1 cellular context compared by ENCODE assay signal in the genomic region with DNA sequence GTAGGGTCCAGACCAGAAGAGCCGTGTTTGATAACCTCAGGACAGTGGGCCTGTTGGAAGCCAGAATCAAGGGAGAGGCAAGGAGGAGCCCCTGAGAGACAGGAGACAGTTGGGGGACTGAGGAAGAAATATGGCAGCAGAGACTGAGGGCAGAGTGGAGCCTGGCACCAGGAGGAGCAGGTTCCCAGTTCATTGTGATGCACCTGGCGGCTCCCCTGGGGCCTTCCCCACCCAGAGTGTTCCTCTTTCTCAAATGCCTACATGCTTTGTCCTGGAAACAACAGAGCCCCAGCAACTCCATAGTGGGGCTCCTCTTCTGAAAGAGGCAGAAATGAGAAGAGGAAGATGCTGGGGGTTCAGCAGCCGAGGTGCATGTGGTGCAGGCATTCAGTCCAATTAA.
TF ChIP-seq lines count a peak whose summit lies in the region.

No MANE protein-coding gene starts in this region.

TF ChIP-seq in WTC11, 78 proteins besides CTCF, POLR2A, EP300 and RAD21 (continued from another document):
- TF ChIP-seq GTF2I (CRISPR knock-in tag; conservative IDR thresholded peaks at IDR 0.05): no peak
- TF ChIP-seq, protein P1, sequence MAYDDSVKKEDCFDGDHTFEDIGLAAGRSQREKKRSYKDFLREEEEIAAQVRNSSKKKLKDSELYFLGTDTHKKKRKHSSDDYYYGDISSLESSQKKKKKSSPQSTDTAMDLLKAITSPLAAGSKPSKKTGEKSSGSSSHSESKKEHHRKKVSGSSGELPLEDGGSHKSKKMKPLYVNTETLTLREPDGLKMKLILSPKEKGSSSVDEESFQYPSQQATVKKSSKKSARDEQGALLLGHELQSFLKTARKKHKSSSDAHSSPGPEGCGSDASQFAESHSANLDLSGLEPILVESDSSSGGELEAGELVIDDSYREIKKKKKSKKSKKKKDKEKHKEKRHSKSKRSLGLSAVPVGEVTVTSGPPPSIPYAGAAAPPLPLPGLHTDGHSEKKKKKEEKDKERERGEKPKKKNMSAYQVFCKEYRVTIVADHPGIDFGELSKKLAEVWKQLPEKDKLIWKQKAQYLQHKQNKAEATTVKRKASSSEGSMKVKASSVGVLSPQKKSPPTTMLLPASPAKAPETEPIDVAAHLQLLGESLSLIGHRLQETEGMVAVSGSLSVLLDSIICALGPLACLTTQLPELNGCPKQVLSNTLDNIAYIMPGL (CRISPR knock-in tag; IDR thresholded peaks at IDR 0.05): no peak
- TF ChIP-seq, protein P2, sequence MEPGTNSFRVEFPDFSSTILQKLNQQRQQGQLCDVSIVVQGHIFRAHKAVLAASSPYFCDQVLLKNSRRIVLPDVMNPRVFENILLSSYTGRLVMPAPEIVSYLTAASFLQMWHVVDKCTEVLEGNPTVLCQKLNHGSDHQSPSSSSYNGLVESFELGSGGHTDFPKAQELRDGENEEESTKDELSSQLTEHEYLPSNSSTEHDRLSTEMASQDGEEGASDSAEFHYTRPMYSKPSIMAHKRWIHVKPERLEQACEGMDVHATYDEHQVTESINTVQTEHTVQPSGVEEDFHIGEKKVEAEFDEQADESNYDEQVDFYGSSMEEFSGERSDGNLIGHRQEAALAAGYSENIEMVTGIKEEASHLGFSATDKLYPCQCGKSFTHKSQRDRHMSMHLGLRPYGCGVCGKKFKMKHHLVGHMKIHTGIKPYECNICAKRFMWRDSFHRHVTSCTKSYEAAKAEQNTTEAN (CRISPR knock-in tag; IDR thresholded peaks at IDR 0.05): peak; percentile 71; the same call in 1 of the 2 replicates
- TF ChIP-seq, protein P3, sequence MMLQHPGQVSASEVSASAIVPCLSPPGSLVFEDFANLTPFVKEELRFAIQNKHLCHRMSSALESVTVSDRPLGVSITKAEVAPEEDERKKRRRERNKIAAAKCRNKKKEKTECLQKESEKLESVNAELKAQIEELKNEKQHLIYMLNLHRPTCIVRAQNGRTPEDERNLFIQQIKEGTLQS (CRISPR knock-in tag; conservative IDR thresholded peaks at IDR 0.05): no peak
- TF ChIP-seq FOXJ3 (CRISPR knock-in tag; IDR thresholded peaks at IDR 0.05; ENCODE audit: borderline replicate concordance): no peak
- no peak for TF ChIP-seq ZNF396 (CRISPR knock-in tag; IDR thresholded peaks at IDR 0.05; ENCODE audit: borderline replicate concordance)
- TF ChIP-seq, protein P4, sequence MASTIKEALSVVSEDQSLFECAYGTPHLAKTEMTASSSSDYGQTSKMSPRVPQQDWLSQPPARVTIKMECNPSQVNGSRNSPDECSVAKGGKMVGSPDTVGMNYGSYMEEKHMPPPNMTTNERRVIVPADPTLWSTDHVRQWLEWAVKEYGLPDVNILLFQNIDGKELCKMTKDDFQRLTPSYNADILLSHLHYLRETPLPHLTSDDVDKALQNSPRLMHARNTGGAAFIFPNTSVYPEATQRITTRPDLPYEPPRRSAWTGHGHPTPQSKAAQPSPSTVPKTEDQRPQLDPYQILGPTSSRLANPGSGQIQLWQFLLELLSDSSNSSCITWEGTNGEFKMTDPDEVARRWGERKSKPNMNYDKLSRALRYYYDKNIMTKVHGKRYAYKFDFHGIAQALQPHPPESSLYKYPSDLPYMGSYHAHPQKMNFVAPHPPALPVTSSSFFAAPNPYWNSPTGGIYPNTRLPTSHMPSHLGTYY (CRISPR knock-in tag; IDR thresholded peaks at IDR 0.05): no peak
- TF ChIP-seq, protein P5, sequence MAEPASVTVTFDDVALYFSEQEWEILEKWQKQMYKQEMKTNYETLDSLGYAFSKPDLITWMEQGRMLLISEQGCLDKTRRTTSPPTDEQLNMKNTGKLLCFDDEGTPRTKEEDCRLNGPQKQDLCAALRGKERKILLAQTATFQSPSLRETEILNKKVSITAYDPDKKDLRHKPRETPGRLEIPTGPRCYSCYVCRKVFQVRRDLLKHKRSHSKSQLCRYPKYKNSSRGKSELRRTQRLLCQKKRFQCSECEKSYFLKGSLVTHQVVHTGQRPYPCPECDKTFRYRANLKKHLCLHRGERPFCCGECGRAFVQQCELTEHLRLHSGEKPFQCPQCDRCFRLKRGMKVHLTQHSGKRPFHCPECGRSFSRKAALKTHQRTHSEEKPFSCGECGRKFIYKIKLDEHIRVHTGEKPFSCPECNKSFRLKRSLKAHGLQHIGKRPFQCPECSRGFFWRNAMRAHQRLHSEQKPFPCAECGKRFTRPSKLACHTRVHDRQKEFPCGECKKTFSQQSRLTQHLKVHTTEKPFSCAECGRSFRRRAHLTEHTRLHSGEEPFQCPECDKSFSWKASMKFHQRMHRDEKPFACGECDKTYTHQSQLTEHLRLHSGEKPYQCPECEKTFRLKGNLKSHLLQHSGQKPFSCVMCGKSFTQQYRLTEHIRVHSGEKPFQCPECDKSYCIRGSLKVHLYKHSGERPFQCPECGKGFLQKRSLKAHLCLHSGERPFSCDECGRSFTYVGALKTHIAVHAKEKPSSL (CRISPR knock-in tag; conservative IDR thresholded peaks at IDR 0.05): 0 out of 2 replicates have a peak, but pooled peaks have one; percentile 11
- TF ChIP-seq, protein P6, sequence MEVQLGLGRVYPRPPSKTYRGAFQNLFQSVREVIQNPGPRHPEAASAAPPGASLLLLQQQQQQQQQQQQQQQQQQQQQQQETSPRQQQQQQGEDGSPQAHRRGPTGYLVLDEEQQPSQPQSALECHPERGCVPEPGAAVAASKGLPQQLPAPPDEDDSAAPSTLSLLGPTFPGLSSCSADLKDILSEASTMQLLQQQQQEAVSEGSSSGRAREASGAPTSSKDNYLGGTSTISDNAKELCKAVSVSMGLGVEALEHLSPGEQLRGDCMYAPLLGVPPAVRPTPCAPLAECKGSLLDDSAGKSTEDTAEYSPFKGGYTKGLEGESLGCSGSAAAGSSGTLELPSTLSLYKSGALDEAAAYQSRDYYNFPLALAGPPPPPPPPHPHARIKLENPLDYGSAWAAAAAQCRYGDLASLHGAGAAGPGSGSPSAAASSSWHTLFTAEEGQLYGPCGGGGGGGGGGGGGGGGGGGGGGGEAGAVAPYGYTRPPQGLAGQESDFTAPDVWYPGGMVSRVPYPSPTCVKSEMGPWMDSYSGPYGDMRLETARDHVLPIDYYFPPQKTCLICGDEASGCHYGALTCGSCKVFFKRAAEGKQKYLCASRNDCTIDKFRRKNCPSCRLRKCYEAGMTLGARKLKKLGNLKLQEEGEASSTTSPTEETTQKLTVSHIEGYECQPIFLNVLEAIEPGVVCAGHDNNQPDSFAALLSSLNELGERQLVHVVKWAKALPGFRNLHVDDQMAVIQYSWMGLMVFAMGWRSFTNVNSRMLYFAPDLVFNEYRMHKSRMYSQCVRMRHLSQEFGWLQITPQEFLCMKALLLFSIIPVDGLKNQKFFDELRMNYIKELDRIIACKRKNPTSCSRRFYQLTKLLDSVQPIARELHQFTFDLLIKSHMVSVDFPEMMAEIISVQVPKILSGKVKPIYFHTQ (CRISPR knock-in tag; IDR thresholded peaks at IDR 0.05): peak; percentile 41; the same call in 1 of the 2 replicates
